In the genomic region with DNA sequence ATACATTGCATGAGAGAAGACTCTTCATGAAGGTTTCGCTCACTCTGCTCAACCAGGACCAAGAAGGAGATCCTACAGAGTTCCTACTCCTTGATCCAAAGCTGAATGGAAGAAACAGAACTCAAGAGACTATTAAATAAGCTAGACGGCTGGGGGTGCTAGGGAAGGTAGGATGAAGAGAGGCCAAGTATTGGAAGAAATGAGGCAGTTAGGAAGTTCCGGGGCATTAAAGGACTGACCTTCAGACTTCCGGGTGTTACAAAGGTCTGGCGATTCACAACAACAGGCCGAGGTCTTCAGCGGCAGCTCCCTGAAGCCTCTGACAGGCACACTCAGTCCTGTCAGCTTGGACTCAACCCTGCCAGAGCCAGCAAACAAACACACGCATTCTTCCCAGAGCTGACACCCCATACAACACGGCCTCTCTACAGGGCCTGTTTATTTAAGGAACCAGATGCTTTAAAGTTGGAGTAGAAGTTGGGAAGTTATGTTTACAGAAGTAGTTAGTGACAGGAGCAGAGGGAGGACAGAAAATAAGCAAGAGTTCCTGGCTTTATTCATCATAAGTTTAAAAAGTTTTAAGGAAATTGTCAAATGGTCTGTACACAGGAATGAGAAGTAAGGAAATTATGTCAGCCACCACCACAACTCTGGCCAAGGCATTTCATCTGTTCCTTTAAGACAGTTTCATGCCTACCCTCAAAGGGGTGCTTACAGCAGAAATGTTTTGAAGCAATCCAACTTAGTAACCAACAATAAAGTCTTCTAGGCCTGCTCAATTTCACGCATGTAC, we compare ENCODE assay signal across 8 cellular contexts. TPM values are rescaled to one million over a fixed set of nuclear protein-coding genes. Genes with fewer than 3 reads are reported as not detected.
DNase-seq lines count a peak whose midpoint lies in the region; ATAC-seq and TF ChIP-seq lines count a peak whose summit lies in the region.

No MANE protein-coding gene starts in this region.

- H3K9me3 Mint-ChIP-seq in activated naive CD4-positive, alpha-beta T cell treated with anti-CD3 and anti-CD28 coated beads, Interleukin-2, amount 10 ng/mL, durations not matched to agents 7 days and 5 days = no peaks in the 10 kb centered on the region

- H3K18ac ChIP-seq in mesenchymal stem cell (ENCODE audit: low read depth in 1 of 2, low read length in 2 of 2) = peak overlapping the region; percentile 5 to 57

- H3K27me3 Mint-ChIP-seq in activated naive CD4-positive, alpha-beta T cell treated with anti-CD3 and anti-CD28 coated beads, Interleukin-2, amount 10 ng/mL, durations not matched to agents 7 days and 5 days = peaks cover 63% of the 10 kb centered on the region

- H3K4me3 Mint-ChIP-seq in activated naive CD4-positive, alpha-beta T cell treated with anti-CD3 and anti-CD28 coated beads, Interleukin-2, amount 10 ng/mL, durations not matched to agents 7 days and 5 days = no peak overlapping the region

- peaks cover 12% of the 10 kb centered on the region for H3K79me1 ChIP-seq in mesenchymal stem cell (replicated peaks; ENCODE audit: low read length, poor library complexity, severe bottlenecking)

- 0% methylated on average over 7 of the region's 10 CpGs for WGBS in mesenchymal stem cell

- H2BK120ac ChIP-seq in mesenchymal stem cell (ENCODE audit: low read depth, low read length) = no peak overlapping the region

- H3K4ac ChIP-seq in mesenchymal stem cell (ENCODE audit: low read depth in 1 of 2, low read length in 2 of 2) = peak overlapping the region in 1 of 2 experiments; percentile 7

- H3K36me3 ChIP-seq in colonic mucosa (no peaks in the 10 kb centered on the region), mesenchymal stem cell (ENCODE audit: control insufficient read depth in 1 of 2, insufficient read depth in 2 of 2, low read depth in 1 of 2, low read length in 2 of 2) (no peaks in the 10 kb centered on the region), uterus (no peaks in the 10 kb centered on the region)

- no peak overlapping the region for H3K27ac Mint-ChIP-seq in activated naive CD4-positive, alpha-beta T cell treated with anti-CD3 and anti-CD28 coated beads, Interleukin-2, amount 10 ng/mL, durations not matched to agents 7 days and 5 days

- peaks cover 9% of the 10 kb centered on the region for H3K4me1 ChIP-seq in colonic mucosa
- H3K4me1 ChIP-seq in mesenchymal stem cell (ENCODE audit: control insufficient read depth, insufficient read depth, low read depth, low read length) = peaks cover 7% of the 10 kb centered on the region
- H3K4me1 ChIP-seq in uterus = peaks cover 0 to 18% of the 10 kb centered on the region in 2 donors

- no peak overlapping the region for H3K4me3 ChIP-seq in colonic mucosa
- peak overlapping the region in 1 of 2 experiments; percentile 65 for H3K4me3 ChIP-seq in mesenchymal stem cell (ENCODE audit: insufficient read depth in 1 of 2, low read depth in 1 of 2, low read length in 2 of 2)
- peak overlapping the region; percentile 7 to 11 for H3K4me3 ChIP-seq in uterus

- peak overlapping the region; percentile 71 for H4K8ac ChIP-seq in mesenchymal stem cell (ENCODE audit: low read length)

- no peak for ATAC-seq in activated CD4-positive, CD25-positive, alpha-beta regulatory T cell treated with anti-CD3 and anti-CD28 coated beads, Interleukin-2, amount 50 U/mL, for 24 hours

- no peak overlapping the region for H2BK12ac ChIP-seq in mesenchymal stem cell (ENCODE audit: low read length in 2 of 2)

- TF ChIP-seq CTCF in colonic mucosa (IDR thresholded peaks at IDR 0.05) (no peak), uterus (IDR thresholded peaks at IDR 0.05) (no peak)

- CTCF ChIA-PET in activated naive CD4-positive, alpha-beta T cell treated with anti-CD3 and anti-CD28 coated beads, Interleukin-2, amount 10 ng/mL, durations not matched to agents 7 days and 5 days (lab: Charles Lee) = interaction anchor here (1.3 to 1.9 kb wide), 2 partner anchors 115 to 128 kb away, joined by 3 to 6 read pairs; no protein-coding TSS in a partner anchor

- no peak overlapping the region for H4K91ac ChIP-seq in mesenchymal stem cell (ENCODE audit: low read length)

- DNase-seq in NCI-H2107 treated with DMSO at 0.1 percent for 48 hours (lab: John Stamatoyannopoulos, UW; ENCODE audit: unreplicated experiment) (peak; percentile 26), NCI-H2107 (lab: John Stamatoyannopoulos, UW) (no peak), colonic mucosa (peak; percentile 68), mesenchymal stem cell (peak; percentile 87), uterus (peak; percentile 40 to 50), NCI-H146 treated with DMSO at 0.1 percent for 48 hours (lab: John Stamatoyannopoulos, UW; ENCODE audit: unreplicated experiment) (no peak)
- no peak for DNase-seq in activated naive CD4-positive, alpha-beta T cell treated with anti-CD3 and anti-CD28 coated beads, Interleukin-2, amount 10 ng/mL, durations not matched to agents 7 days and 5 days

- peaks cover 1% of the 10 kb centered on the region for H3K36me3 Mint-ChIP-seq in activated naive CD4-positive, alpha-beta T cell treated with anti-CD3 and anti-CD28 coated beads, Interleukin-2, amount 10 ng/mL, durations not matched to agents 7 days and 5 days

- intact Hi-C loops in colonic mucosa (cut with DNase I) (loop anchor here (5.0 kb wide), 1 partner anchor 41 kb away; no protein-coding TSS in a partner anchor), uterus (cut with DNase I; ENCODE audit: low total_unique reads) (no loop called here)

- H3K9ac ChIP-seq in colonic mucosa (ENCODE audit: low read depth in 2 of 2, low read length in 2 of 2) (peak overlapping the region in 1 of 2 donors; percentile 80), mesenchymal stem cell (ENCODE audit: low read length) (peak overlapping the region; percentile 86)

- no peak overlapping the region for H2AK5ac ChIP-seq in mesenchymal stem cell (ENCODE audit: low read length, severe bottlenecking)

- no peak overlapping the region for H3K23ac ChIP-seq in mesenchymal stem cell (ENCODE audit: low read length in 2 of 2)

- H2BK5ac ChIP-seq in mesenchymal stem cell (ENCODE audit: low read depth, low read length, poor library complexity, severe bottlenecking) = no peak overlapping the region

- no peak overlapping the region for H2BK15ac ChIP-seq in mesenchymal stem cell (ENCODE audit: low read depth, poor library complexity, severe bottlenecking)

- H3K9me3 ChIP-seq in colonic mucosa (no peaks in the 10 kb centered on the region), mesenchymal stem cell (ENCODE audit: control insufficient read depth, low read length) (no peaks in the 10 kb centered on the region), uterus (no peaks in the 10 kb centered on the region)

- TF ChIP-seq POLR2A in uterus (IDR thresholded peaks at IDR 0.05) = no peak

- no peak overlapping the region for H2AFZ ChIP-seq in mesenchymal stem cell (ENCODE audit: low read depth, low read length)

- H3K27me3 ChIP-seq in colonic mucosa (no peaks in the 10 kb centered on the region), mesenchymal stem cell (ENCODE audit: control insufficient read depth in 1 of 2, insufficient read depth in 1 of 2, low read length in 2 of 2) (no peaks in the 10 kb centered on the region), uterus (no peaks in the 10 kb centered on the region)

- no peak overlapping the region for H3K14ac ChIP-seq in mesenchymal stem cell (ENCODE audit: low read length in 2 of 2)

- H3K27ac ChIP-seq in colonic mucosa = peak overlapping the region; percentile 80
- peak overlapping the region; percentile 69 for H3K27ac ChIP-seq in mesenchymal stem cell (ENCODE audit: low read length, poor library complexity, severe bottlenecking)
- peak overlapping the region; percentile 81 to 95 for H3K27ac ChIP-seq in uterus

- H3K4me1 Mint-ChIP-seq in activated naive CD4-positive, alpha-beta T cell treated with anti-CD3 and anti-CD28 coated beads, Interleukin-2, amount 10 ng/mL, durations not matched to agents 7 days and 5 days = peaks cover 20% of the 10 kb centered on the region

- H3K4me2 ChIP-seq in mesenchymal stem cell (ENCODE audit: low read length, poor library complexity, severe bottlenecking) = peak overlapping the region; percentile 26

RNA-seq across cellular contexts. Expression of gene SORT1, which starts 4.7 kb away (rescaled TPM):
- 100 to 1,000 TPM in 1 of 2 donors, 10 to 100 TPM in 1; 76.2 to 134 TPM for total RNA-seq in colonic mucosa
- 42.3 TPM for polyA plus RNA-seq in mesenchymal stem cell (2013, experiment 1 of 2)
- polyA plus RNA-seq in mesenchymal stem cell (2013, experiment 2 of 2) = 43.1 TPM
- 10 to 100 TPM; 20.2 to 43.4 (median 27.9) TPM for total RNA-seq in uterus

RNA-seq across cellular contexts. Expression of gene PSMA5, which starts 33.3 kb away (rescaled TPM):
- total RNA-seq in colonic mucosa (100 to 1,000 TPM in 1 of 2 donors, 10 to 100 TPM in 1; 93.9 to 163 TPM), uterus (10 to 100 TPM; 12.6 to 65.8 (median 40.7) TPM)
- 80.5 TPM for polyA plus RNA-seq in mesenchymal stem cell (2013, experiment 1 of 2)
- polyA plus RNA-seq in mesenchymal stem cell (2013, experiment 2 of 2) = 87.1 TPM

Comparison
In these comparisons a context has a peak if more than half of its experiments do, and no peak if none do; other contexts are left out.
1. DNase-seq: peak in NCI-H2107 treated with DMSO at 0.1 percent for 48 hours (single experiment), colonic mucosa (single experiment), mesenchymal stem cell (single experiment) and uterus (2 of 2); none in NCI-H2107 (single experiment), activated naive CD4-positive, alpha-beta T cell treated with anti-CD3 and anti-CD28 coated beads, Interleukin-2, amount 10 ng/mL, durations not matched to agents 7 days and 5 days (single experiment) and NCI-H146 treated with DMSO at 0.1 percent for 48 hours (single experiment).
2. Peak in every context shown above with its lines, with median percentiles within 50 percentile points of each other: H3K27ac ChIP-seq.